Comparison of ENCODE assay signal across 19 cellular contexts in the genomic region with DNA sequence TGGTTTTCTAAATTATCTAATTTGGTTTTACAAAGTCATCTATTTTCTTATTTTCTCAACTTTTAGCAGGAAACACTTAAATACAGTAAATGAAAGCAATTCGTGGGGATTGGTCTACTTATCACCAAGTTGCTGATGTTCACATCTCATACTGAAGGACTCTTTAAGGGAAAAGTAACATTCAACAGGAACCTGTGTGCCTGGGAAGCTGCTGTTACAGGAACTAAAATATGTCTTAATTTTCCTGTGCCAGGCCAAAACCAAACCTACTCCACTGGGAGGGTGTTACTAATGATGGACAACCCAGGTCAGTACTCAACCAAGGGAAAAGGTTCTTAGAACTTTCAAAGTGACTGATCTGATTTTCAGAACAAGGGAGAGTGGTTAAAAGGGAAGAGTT. TPM values are rescaled to one million over a fixed set of nuclear protein-coding genes. Genes with fewer than 3 reads are reported as not detected.
"Had no signal": no experiment of that assay in that cellular context is flagged by ENCODE, and none has a peak within 500 bp of the region (broad histone marks: within the 10 kb centered on the region; RNA-seq: fewer than 3 reads in every experiment).

No MANE protein-coding gene starts in this region.

- H3K27ac ChIP-seq: colonic mucosa, gastrocnemius medialis, heart right ventricle, psoas muscle, right lobe of liver, tibial nerve, upper lobe of right lung, vagina had no signal

- H3K9me3 Mint-ChIP-seq: endodermal cell; nephron; stimulated activated memory B cell treated with anti-CD40 and anti-IgM and Interleukin-4, amounts not matched to agents 10 μg/mL and 1 μg/mL and 100 μg/mL, for 72 hours; stimulated activated naive CD8-positive, alpha-beta T cell treated with anti-CD3 and anti-CD28 coated beads, Interleukin-15, Interleukin-2, amounts not matched to agents 100 ng/mL and 50 ng/mL, for 24 hours had no signal

- H3K27me3 ChIP-seq: colonic mucosa, gastrocnemius medialis, heart right ventricle, right lobe of liver, tibial nerve, upper lobe of right lung, vagina had no signal

- H3K4me3 Mint-ChIP-seq: endodermal cell; nephron; stimulated activated memory B cell treated with anti-CD40 and anti-IgM and Interleukin-4, amounts not matched to agents 10 μg/mL and 1 μg/mL and 100 μg/mL, for 72 hours; stimulated activated naive CD8-positive, alpha-beta T cell treated with anti-CD3 and anti-CD28 coated beads, Interleukin-15, Interleukin-2, amounts not matched to agents 100 ng/mL and 50 ng/mL, for 24 hours had no signal

- H3K36me3 ChIP-seq: colonic mucosa had no signal

- DNase-seq: colonic mucosa; dermis blood vessel endothelial cell; endodermal cell; gastrocnemius medialis; heart right ventricle; hypothalamus; kidney glomerular epithelial cell; psoas muscle; retina; right lobe of liver; stimulated activated CD4-positive, alpha-beta T cell treated with anti-CD3 and anti-CD28 coated beads, Interleukin-4, amount 100 ng/mL, for 1 hour; upper lobe of right lung had no signal

- H3K27ac Mint-ChIP-seq: endodermal cell; nephron; stimulated activated memory B cell treated with anti-CD40 and anti-IgM and Interleukin-4, amounts not matched to agents 10 μg/mL and 1 μg/mL and 100 μg/mL, for 72 hours; stimulated activated naive CD8-positive, alpha-beta T cell treated with anti-CD3 and anti-CD28 coated beads, Interleukin-15, Interleukin-2, amounts not matched to agents 100 ng/mL and 50 ng/mL, for 24 hours had no signal

- H3K27me3 Mint-ChIP-seq: stimulated activated memory B cell treated with anti-CD40 and anti-IgM and Interleukin-4, amounts not matched to agents 10 μg/mL and 1 μg/mL and 100 μg/mL, for 72 hours; stimulated activated naive CD8-positive, alpha-beta T cell treated with anti-CD3 and anti-CD28 coated beads, Interleukin-15, Interleukin-2, amounts not matched to agents 100 ng/mL and 50 ng/mL, for 24 hours had no signal

- H3K9me3 ChIP-seq: colonic mucosa, gastrocnemius medialis, heart right ventricle, psoas muscle, right lobe of liver, tibial nerve, upper lobe of right lung, vagina had no signal

- H3K4me3 ChIP-seq: colonic mucosa, gastrocnemius medialis, heart right ventricle, psoas muscle, right lobe of liver, tibial nerve, upper lobe of right lung, vagina had no signal

RNA-seq across cellular contexts. Expression of a gene that starts 17.6 kb away (rescaled TPM):
- total RNA-seq: colonic mucosa, dermis blood vessel endothelial cell, fibroblast of villous mesenchyme, lung microvascular endothelial cell, vagina had no signal
